ENCODE assay signal across 8 cellular contexts in the genomic region with DNA sequence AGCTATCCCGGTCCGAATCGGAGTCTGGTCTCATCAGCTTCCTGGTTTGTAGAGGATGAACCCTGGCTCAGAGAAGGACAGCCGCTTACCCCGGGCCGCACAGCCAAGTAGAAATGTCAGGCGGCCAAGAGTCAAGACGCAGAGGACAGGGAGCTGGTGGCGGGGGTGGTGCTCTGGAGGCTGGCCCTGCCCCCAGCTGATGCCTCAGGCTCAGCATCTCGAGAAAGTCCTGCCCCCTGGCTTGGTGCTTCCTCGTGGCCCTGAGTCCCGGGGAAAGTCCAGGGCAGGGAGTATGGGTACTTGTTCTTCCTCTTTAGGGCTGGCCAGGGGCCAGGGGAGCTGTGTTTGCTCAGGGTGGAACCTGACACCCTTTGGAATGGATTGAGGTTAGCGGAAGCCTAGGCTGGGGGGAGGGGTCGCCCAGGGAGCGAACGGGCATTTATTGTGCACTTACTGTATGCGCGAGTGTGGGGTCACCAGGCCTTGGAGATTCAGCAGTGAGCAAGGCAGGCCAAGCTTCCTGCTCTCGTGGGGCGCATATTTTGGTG. TPM values are rescaled to one million over a fixed set of nuclear protein-coding genes. Genes with fewer than 3 reads are reported as not detected.
DNase-seq lines count a peak whose midpoint lies in the region; ATAC-seq and TF ChIP-seq lines count a peak whose summit lies in the region.

No MANE protein-coding gene starts in this region.

- no peak for TF ChIP-seq CTCF in fibroblast of mammary gland (conservative IDR thresholded peaks at IDR 0.05; ENCODE audit: control insufficient read depth, insufficient read depth, low read depth, low read length)

- H3K27me3 ChIP-seq in H7 (ENCODE audit: control insufficient read depth, insufficient read depth, low read length), result no peaks in the 10 kb centered on the region

- intact Hi-C loops in activated T-helper 2 cell treated with anti-CD3 and anti-CD28 coated beads, Interferon-gamma antibody, Interleukin-2, Interleukin-4, amounts not matched to agents 10 μg/mL and 5 μg/mL and 100 μg/mL, durations not matched to agents 14 hours and 24 hours and 36 hours (cut with micrococcal nuclease), result no loop called here

- ATAC-seq in HG03280 (IDR thresholded peaks at IDR 0.05; ENCODE audit: unreplicated experiment) (no peak), HG03442 (IDR thresholded peaks at IDR 0.05; ENCODE audit: unreplicated experiment) (no peak)

- no peaks in the 10 kb centered on the region for H3K9me3 Mint-ChIP-seq in activated T-helper 2 cell treated with anti-CD3 and anti-CD28 coated beads, Interferon-gamma antibody, Interleukin-2, Interleukin-4, amounts not matched to agents 10 μg/mL and 5 μg/mL and 100 μg/mL, durations not matched to agents 14 hours and 24 hours and 36 hours

- peak; percentile 72 for DNase-seq in H7
- DNase-seq in NCI-H774 (lab: John Stamatoyannopoulos, UW), result peak; percentile 55
- peak; percentile 32 for DNase-seq in fibroblast of mammary gland (ENCODE audit: low read depth)
- DNase-seq in pons (ENCODE audit: low spot score), result peak; percentile 72
- no peak for DNase-seq in erythroblast (lab: John Stamatoyannopoulos, UW)
- DNase-seq in activated T-helper 2 cell treated with anti-CD3 and anti-CD28 coated beads, Interferon-gamma antibody, Interleukin-2, Interleukin-4, amounts not matched to agents 10 μg/mL and 5 μg/mL and 100 μg/mL, durations not matched to agents 14 hours and 24 hours and 36 hours (ENCODE audit: low spot score), result no peak

- no peaks in the 10 kb centered on the region for H3K36me3 Mint-ChIP-seq in activated T-helper 2 cell treated with anti-CD3 and anti-CD28 coated beads, Interferon-gamma antibody, Interleukin-2, Interleukin-4, amounts not matched to agents 10 μg/mL and 5 μg/mL and 100 μg/mL, durations not matched to agents 14 hours and 24 hours and 36 hours (ENCODE audit: low read depth)

- no peak overlapping the region for H3K27ac Mint-ChIP-seq in activated T-helper 2 cell treated with anti-CD3 and anti-CD28 coated beads, Interferon-gamma antibody, Interleukin-2, Interleukin-4, amounts not matched to agents 10 μg/mL and 5 μg/mL and 100 μg/mL, durations not matched to agents 14 hours and 24 hours and 36 hours

- no peak for TF ChIP-seq POLR2A in erythroblast (IDR thresholded peaks at IDR 0.05; ENCODE audit: low read length)

- peaks cover 10% of the 10 kb centered on the region for H3K27me3 Mint-ChIP-seq in activated T-helper 2 cell treated with anti-CD3 and anti-CD28 coated beads, Interferon-gamma antibody, Interleukin-2, Interleukin-4, amounts not matched to agents 10 μg/mL and 5 μg/mL and 100 μg/mL, durations not matched to agents 14 hours and 24 hours and 36 hours (ENCODE audit: low read depth)

- no peaks in the 10 kb centered on the region for H3K36me3 ChIP-seq in H7 (replicated peaks; ENCODE audit: control insufficient read depth, insufficient read depth, low read length)

- H3K4me1 Mint-ChIP-seq in activated T-helper 2 cell treated with anti-CD3 and anti-CD28 coated beads, Interferon-gamma antibody, Interleukin-2, Interleukin-4, amounts not matched to agents 10 μg/mL and 5 μg/mL and 100 μg/mL, durations not matched to agents 14 hours and 24 hours and 36 hours (ENCODE audit: low read depth), result no peaks in the 10 kb centered on the region

- H3K4me3 ChIP-seq in H7 (ENCODE audit: insufficient read depth, low read depth, low read length) (no peak overlapping the region), fibroblast of mammary gland (ENCODE audit: control insufficient read depth, low read depth, low read length) (no peak overlapping the region)

- no peak overlapping the region for H3K4me3 Mint-ChIP-seq in activated T-helper 2 cell treated with anti-CD3 and anti-CD28 coated beads, Interferon-gamma antibody, Interleukin-2, Interleukin-4, amounts not matched to agents 10 μg/mL and 5 μg/mL and 100 μg/mL, durations not matched to agents 14 hours and 24 hours and 36 hours (ENCODE audit: low read depth)

RNA-seq across cellular contexts. Expression of gene TJP3, which starts 2.2 kb away (rescaled TPM):
- 10.7 and 18.8 TPM in 2 replicates for total RNA-seq in H7 (2014; rRNA removed; shearing (Covaris generic))
- total RNA-seq in activated T-helper 2 cell treated with anti-CD3 and anti-CD28 coated beads, Interferon-gamma antibody, Interleukin-2, Interleukin-4, amounts not matched to agents 10 μg/mL and 5 μg/mL and 100 μg/mL, durations not matched to agents 14 hours and 24 hours and 36 hours, result 0.41 and 0.48 TPM in 2 replicates

RNA-seq across cellular contexts. Expression of gene PIP5K1C, which starts 10.1 kb away (rescaled TPM):
- total RNA-seq in H7 (2014; rRNA removed; shearing (Covaris generic)), result 13.7 and 15.6 TPM in 2 replicates
- total RNA-seq in activated T-helper 2 cell treated with anti-CD3 and anti-CD28 coated beads, Interferon-gamma antibody, Interleukin-2, Interleukin-4, amounts not matched to agents 10 μg/mL and 5 μg/mL and 100 μg/mL, durations not matched to agents 14 hours and 24 hours and 36 hours, result 22.5 and 23.6 TPM in 2 replicates

RNA-seq across cellular contexts. Expression of gene APBA3, which starts 51.2 kb away (rescaled TPM):
- total RNA-seq in H7 (2014; rRNA removed; shearing (Covaris generic)), result 36.8 and 37.3 TPM in 2 replicates
- 45.4 and 50.0 TPM in 2 replicates for total RNA-seq in activated T-helper 2 cell treated with anti-CD3 and anti-CD28 coated beads, Interferon-gamma antibody, Interleukin-2, Interleukin-4, amounts not matched to agents 10 μg/mL and 5 μg/mL and 100 μg/mL, durations not matched to agents 14 hours and 24 hours and 36 hours

RNA-seq across cellular contexts. Expression of gene MRPL54, which starts 52.1 kb away (rescaled TPM):
- total RNA-seq in H7 (2014; rRNA removed; shearing (Covaris generic)), result 56.3 and 62.1 TPM in 2 replicates
- 98.0 and 99.6 TPM in 2 replicates for total RNA-seq in activated T-helper 2 cell treated with anti-CD3 and anti-CD28 coated beads, Interferon-gamma antibody, Interleukin-2, Interleukin-4, amounts not matched to agents 10 μg/mL and 5 μg/mL and 100 μg/mL, durations not matched to agents 14 hours and 24 hours and 36 hours

Comparison
In these comparisons a context has a peak if more than half of its experiments do, and no peak if none do; other contexts are left out.
1. DNase-seq: peak in H7 (single experiment), NCI-H774 (single experiment), fibroblast of mammary gland (single experiment) and pons (single experiment); none in erythroblast (0 of 2) and activated T-helper 2 cell treated with anti-CD3 and anti-CD28 coated beads, Interferon-gamma antibody, Interleukin-2, Interleukin-4, amounts not matched to agents 10 μg/mL and 5 μg/mL and 100 μg/mL, durations not matched to agents 14 hours and 24 hours and 36 hours (single experiment).